ENCODE assay signal across 1 cellular context in the genomic region with DNA sequence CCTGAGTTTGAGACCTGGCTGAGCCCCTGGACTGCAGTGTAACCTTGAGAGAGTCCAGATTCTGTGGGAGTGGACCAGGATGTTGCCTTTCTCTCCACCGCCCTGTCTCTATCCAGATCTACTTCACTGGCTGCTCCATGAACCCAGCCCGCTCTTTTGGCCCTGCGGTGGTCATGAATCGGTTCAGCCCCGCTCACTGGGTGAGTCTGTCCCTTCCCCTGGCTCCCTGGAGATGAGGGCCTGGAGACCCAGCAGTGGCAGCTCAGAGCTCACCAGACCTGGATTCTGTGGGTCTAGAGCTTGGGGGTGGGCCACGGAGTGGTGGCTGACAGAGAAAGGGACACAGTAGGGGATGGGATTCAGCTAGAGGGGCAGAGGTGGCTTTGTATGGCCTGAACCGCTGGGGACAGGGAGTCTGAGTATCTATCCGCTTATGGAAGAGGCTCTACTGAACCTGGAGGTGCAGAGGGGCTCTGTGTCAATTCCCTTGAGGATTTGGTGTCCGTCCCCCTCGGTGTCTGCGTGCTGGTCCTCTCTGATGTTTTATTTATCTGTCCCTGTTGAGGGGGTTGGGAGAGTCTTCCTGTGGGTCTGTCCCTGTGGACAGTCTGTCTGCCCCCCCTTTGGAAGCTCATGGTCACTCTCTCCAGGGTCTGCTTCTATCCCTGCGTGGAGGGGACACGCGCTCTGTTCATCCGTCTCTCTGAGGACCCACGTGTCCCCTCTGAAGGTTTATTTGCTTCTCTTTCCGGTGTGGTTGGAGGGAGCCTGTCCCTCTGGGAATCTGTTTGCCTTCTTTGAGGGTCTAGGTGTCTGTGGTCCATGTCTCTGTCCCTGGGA.
TF ChIP-seq lines count a peak whose summit lies in the region.

No MANE protein-coding gene starts in this region.

TF ChIP-seq in GM12891, 5 proteins besides CTCF, POLR2A, EP300 and RAD21:
- TF ChIP-seq POLR2AphosphoS5 (IDR thresholded peaks at IDR 0.05; ENCODE audit: low read depth, low read length) (no peak), TAF1 (IDR thresholded peaks at IDR 0.05; ENCODE audit: low read depth, low read length) (no peak), PAX5 (IDR thresholded peaks at IDR 0.05; ENCODE audit: insufficient read depth, low read length, severe bottlenecking) (no peak), SPI1 (IDR thresholded peaks at IDR 0.05; ENCODE audit: low read depth, low read length) (no peak), POU2F2 (IDR thresholded peaks at IDR 0.05; ENCODE audit: low read depth, low read length) (no peak)
